In genomic region chr10:73856261-73856660, GRCh38 we compare ENCODE assay signal across 31 cellular contexts. TPM values are rescaled to one million over a fixed set of nuclear protein-coding genes. Genes with fewer than 3 reads are reported as not detected.
DNase-seq lines count a peak whose midpoint lies in the region; ATAC-seq and TF ChIP-seq lines count a peak whose summit lies in the region.
"Had no signal": no experiment of that assay in that cellular context is flagged by ENCODE, and none has a peak within 500 bp of the region (broad histone marks: within the 10 kb centered on the region; RNA-seq: fewer than 3 reads in every experiment).

No MANE protein-coding gene starts in this region.

- no peak overlapping the region for H3K4me3 Mint-ChIP-seq in activated naive CD4-positive, alpha-beta T cell treated with anti-CD3 and anti-CD28 coated beads, Interleukin-2, amount 50 U/mL, for 24 hours
- no peak overlapping the region for H3K4me3 Mint-ChIP-seq in WTC11
- H3K4me3 Mint-ChIP-seq: memory B cell; neural progenitor cell; stimulated activated naive B cell treated with anti-CD40 and anti-IgM and Interleukin-4, amounts not matched to agents 10 μg/mL and 1 μg/mL and 100 μg/mL, for 72 hours had no signal

- H3K9me3 Mint-ChIP-seq in activated naive CD4-positive, alpha-beta T cell treated with anti-CD3 and anti-CD28 coated beads, Interleukin-2, amount 50 U/mL, for 24 hours = no peaks in the 10 kb centered on the region
- H3K9me3 Mint-ChIP-seq in WTC11 = no peaks in the 10 kb centered on the region
- H3K9me3 Mint-ChIP-seq: memory B cell; neural progenitor cell; stimulated activated naive B cell treated with anti-CD40 and anti-IgM and Interleukin-4, amounts not matched to agents 10 μg/mL and 1 μg/mL and 100 μg/mL, for 72 hours had no signal

- no peak for DNase-seq in activated naive CD4-positive, alpha-beta T cell treated with anti-CD3 and anti-CD28 coated beads, Interleukin-2, amount 50 U/mL, for 16 hours
- no peak for DNase-seq in WTC11 (ENCODE audit: low spot score)
- no peak for DNase-seq in thoracic aorta (ENCODE audit: low spot score)
- no peak for DNase-seq in DMS53 (lab: John Stamatoyannopoulos, UW)
- DNase-seq in AG08395 (ENCODE audit: low spot score) = no peak
- no peak for DNase-seq in uterus
- DNase-seq: activated CD4-positive, alpha-beta T cell treated with anti-CD3 and anti-CD28 coated beads for 1 hour; activated CD8-positive, alpha-beta memory T cell treated with anti-CD3 and anti-CD28 coated beads for 24 hours; activated gamma-delta T cell treated with Interleukin-2 at 50 U/mL for 16 hours; adrenal gland; AML-193; effector memory CD4-positive, alpha-beta T cell; erythroblast; foreskin fibroblast; GDM1; heart right ventricle; left cardiac atrium; MM.1S; NCI-H2029 treated with DMSO at 0.1 percent for 48 hours; NCI-H345; NCI-H748 treated with DMSO at 0.1 percent for 48 hours; stimulated activated CD4-positive, alpha-beta T cell treated with anti-CD3 and anti-CD28 coated beads, Interleukin-4, amount 100 ng/mL, for 4 hours; stimulated activated naive B cell treated with anti-CD40 and anti-IgM and Interleukin-4, amounts not matched to agents 10 μg/mL and 1 μg/mL and 100 μg/mL, for 72 hours; T-helper 1 cell; thyroid gland had no signal

- H3K27me3 Mint-ChIP-seq in activated naive CD4-positive, alpha-beta T cell treated with anti-CD3 and anti-CD28 coated beads, Interleukin-2, amount 50 U/mL, for 24 hours = no peaks in the 10 kb centered on the region
- H3K27me3 Mint-ChIP-seq in WTC11 (ENCODE audit: low read depth) = no peaks in the 10 kb centered on the region
- H3K27me3 Mint-ChIP-seq: memory B cell; stimulated activated naive B cell treated with anti-CD40 and anti-IgM and Interleukin-4, amounts not matched to agents 10 μg/mL and 1 μg/mL and 100 μg/mL, for 72 hours had no signal

- POLR2A ChIA-PET in WTC11 (lab: Charles Lee) = no interaction called here

- H3K36me3 Mint-ChIP-seq in activated naive CD4-positive, alpha-beta T cell treated with anti-CD3 and anti-CD28 coated beads, Interleukin-2, amount 50 U/mL, for 24 hours = peaks cover 8% of the 10 kb centered on the region
- H3K36me3 Mint-ChIP-seq in WTC11 = peaks cover 28% of the 10 kb centered on the region

- 0 out of 2 replicates have a peak overlapping the region, but pooled peaks have one; percentile 46 for H3K9ac ChIP-seq in iPS-20b (ENCODE audit: low read depth, low read length)
- H3K9ac ChIP-seq: neural progenitor cell had no signal

- peaks cover 17% of the 10 kb centered on the region; the same call in 1 of the 2 replicates for H3K4me1 ChIP-seq in iPS-20b (ENCODE audit: insufficient read depth, low read length)
- peaks cover 42 to 100% of the 10 kb centered on the region in 2 donors for H3K4me1 ChIP-seq in thoracic aorta (ENCODE audit: control insufficient read depth in 1 of 2, low read depth in 2 of 2)
- peaks cover 0 to 7% of the 10 kb centered on the region in 2 donors for H3K4me1 ChIP-seq in uterus
- H3K4me1 ChIP-seq: adrenal gland, neural progenitor cell had no signal

- no peak for TF ChIP-seq CTCF in WTC11 (IDR thresholded peaks at IDR 0.05)
- no peak for TF ChIP-seq CTCF in thoracic aorta (IDR thresholded peaks at IDR 0.05)
- no peak for TF ChIP-seq CTCF in uterus (IDR thresholded peaks at IDR 0.05)

- H3K27me3 ChIP-seq in iPS-20b (ENCODE audit: insufficient read depth, low read length) (no peaks in the 10 kb centered on the region), thoracic aorta (replicated peaks; ENCODE audit: insufficient read depth) (no peaks in the 10 kb centered on the region), uterus (no peaks in the 10 kb centered on the region)
- H3K27me3 ChIP-seq: adrenal gland, heart right ventricle, neural progenitor cell, thyroid gland had no signal

- H3K36me3 ChIP-seq in iPS-20b (ENCODE audit: insufficient read depth, low read depth, low read length) = peaks cover 79% of the 10 kb centered on the region
- peaks cover 28% of the 10 kb centered on the region for H3K36me3 ChIP-seq in thoracic aorta
- H3K36me3 ChIP-seq in uterus = no peaks in the 10 kb centered on the region
- H3K36me3 ChIP-seq: neural progenitor cell had no signal

- TF ChIP-seq POLR2A in uterus (IDR thresholded peaks at IDR 0.05) = no peak

- H3K27ac ChIP-seq in iPS-20b (ENCODE audit: low read length) = no peak overlapping the region
- H3K27ac ChIP-seq in thoracic aorta = peak overlapping the region; percentile 62 to 90
- H3K27ac ChIP-seq in uterus = no peak overlapping the region
- H3K27ac ChIP-seq: adrenal gland, heart right ventricle, neural progenitor cell, thyroid gland had no signal

- intact Hi-C loops in uterus (cut with DNase I; ENCODE audit: low total_unique reads) = no loop called here

- H3K4me1 Mint-ChIP-seq in activated naive CD4-positive, alpha-beta T cell treated with anti-CD3 and anti-CD28 coated beads, Interleukin-2, amount 50 U/mL, for 24 hours = peaks cover 50% of the 10 kb centered on the region
- H3K4me1 Mint-ChIP-seq in WTC11 = peaks cover 31% of the 10 kb centered on the region

- peak overlapping the region; percentile 30 for H3K27ac Mint-ChIP-seq in activated naive CD4-positive, alpha-beta T cell treated with anti-CD3 and anti-CD28 coated beads, Interleukin-2, amount 50 U/mL, for 24 hours
- H3K27ac Mint-ChIP-seq in WTC11 = peak overlapping the region; percentile 26; the same call in 1 of the 2 replicates
- H3K27ac Mint-ChIP-seq: memory B cell; neural progenitor cell; stimulated activated naive B cell treated with anti-CD40 and anti-IgM and Interleukin-4, amounts not matched to agents 10 μg/mL and 1 μg/mL and 100 μg/mL, for 72 hours had no signal

- CTCF ChIA-PET in WTC11 (lab: Charles Lee) = interaction anchor here (0.8 to 4.8 kb wide), 2 partner anchors 23 to 85 kb away, joined by 3 to 26 read pairs; no protein-coding TSS in a partner anchor

- H3K9me3 ChIP-seq in iPS-20b (ENCODE audit: insufficient read depth, low read depth, low read length) (no peaks in the 10 kb centered on the region), thoracic aorta (no peaks in the 10 kb centered on the region), uterus (no peaks in the 10 kb centered on the region)
- H3K9me3 ChIP-seq: adrenal gland, heart right ventricle, thyroid gland had no signal

- ATAC-seq in WTC11 (no peak), thoracic aorta (ENCODE audit: insufficient number of reproducible peaks, low FRiP score, low read depth) (no peak)
- ATAC-seq: heart right ventricle; left cardiac atrium; sciatic nerve; stimulated activated naive B cell treated with anti-CD40 and anti-IgM and Interleukin-4, amounts not matched to agents 10 μg/mL and 1 μg/mL and 100 μg/mL, for 72 hours had no signal

- H3K4me3 ChIP-seq in iPS-20b (ENCODE audit: low read length) (no peak overlapping the region), thoracic aorta (no peak overlapping the region), uterus (no peak overlapping the region)
- H3K4me3 ChIP-seq: adrenal gland, heart right ventricle, neural progenitor cell, thyroid gland had no signal

TF ChIP-seq in WTC11, 78 proteins besides CTCF, POLR2A, EP300 and RAD21:
- no peak for TF ChIP-seq ZMAT4 (CRISPR knock-in tag; IDR thresholded peaks at IDR 0.05)
- no peak for TF ChIP-seq NR2C2 (CRISPR knock-in tag; IDR thresholded peaks at IDR 0.05)
- TF ChIP-seq GABPB1 (CRISPR knock-in tag; IDR thresholded peaks at IDR 0.05) = no peak
- TF ChIP-seq NFATC4 (CRISPR knock-in tag; IDR thresholded peaks at IDR 0.05) = no peak
- TF ChIP-seq USF2 (CRISPR knock-in tag; IDR thresholded peaks at IDR 0.05) = no peak
- TF ChIP-seq ATF1 (CRISPR knock-in tag; IDR thresholded peaks at IDR 0.05) = no peak
- TF ChIP-seq OVOL2 (CRISPR knock-in tag; IDR thresholded peaks at IDR 0.05; ENCODE audit: borderline replicate concordance) = no peak
- TF ChIP-seq EMX1 (CRISPR knock-in tag; IDR thresholded peaks at IDR 0.05) = no peak
- no peak for TF ChIP-seq RELA (CRISPR knock-in tag; IDR thresholded peaks at IDR 0.05; ENCODE audit: borderline replicate concordance)
- TF ChIP-seq MYBL2 (CRISPR knock-in tag; IDR thresholded peaks at IDR 0.05) = no peak
- TF ChIP-seq ATF6 (CRISPR knock-in tag; IDR thresholded peaks at IDR 0.05) = no peak
TF ChIP-seq in WTC11: peak in this region for 0.

RNA-seq across cellular contexts. Expression of gene CAMK2G, which starts 18.1 kb away (rescaled TPM):
- 34.9 to 39.9 TPM (median 34.9 TPM) in 3 replicates for total RNA-seq in WTC11 (2021)
- 100 to 1,000 TPM in 1 of 2 donors, 10 to 100 TPM in 1; 78.8 to 149 TPM for total RNA-seq in thoracic aorta
- total RNA-seq in uterus = 10 to 100 TPM; 17.9 to 79.9 (median 40.0) TPM

RNA-seq across cellular contexts. Expression of gene NDST2, which starts 44.9 kb away (rescaled TPM):
- 26.3 to 32.3 TPM (median 31.1 TPM) in 3 replicates for total RNA-seq in WTC11 (2021)
- 10 to 100 TPM; 55.0 to 78.2 TPM for total RNA-seq in thoracic aorta
- 10 to 100 TPM in 3 of 4 donors, 1 to 10 TPM in 1; 5.9 to 47.8 (median 14.1) TPM for total RNA-seq in uterus

RNA-seq across cellular contexts. Expression of gene PLAU, which starts 54.7 kb away (rescaled TPM):
- 15.0 to 18.0 TPM (median 16.2 TPM) in 3 replicates for total RNA-seq in WTC11 (2021)
- 100 to 1,000 TPM in 1 of 2 donors, 1 to 10 TPM in 1; 8.1 to 100 TPM for total RNA-seq in thoracic aorta
- 10 to 100 TPM in 2 of 4 donors, 1 to 10 TPM in 2; 1.8 to 15.3 (median 9.0) TPM for total RNA-seq in uterus
- total RNA-seq: SK-MEL-5 had no signal

Comparison
In these comparisons a context has a peak if more than half of its experiments do, and no peak if none do; other contexts are left out.
1. H3K27ac ChIP-seq: peak in thoracic aorta (2 of 2); none in iPS-20b (single experiment) and uterus (0 of 2).